23 cellular contexts compared by ENCODE assay signal in genomic region chr14:100263141-100263540, GRCh38. TPM values are rescaled to one million over a fixed set of nuclear protein-coding genes. Genes with fewer than 3 reads are reported as not detected.
DNase-seq lines count a peak whose midpoint lies in the region; ATAC-seq and TF ChIP-seq lines count a peak whose summit lies in the region.
"Had no signal": no experiment of that assay in that cellular context is flagged by ENCODE, and none has a peak within 500 bp of the region (broad histone marks: within the 10 kb centered on the region; RNA-seq: fewer than 3 reads in every experiment).

No MANE protein-coding gene starts in this region.

- H2BK12ac ChIP-seq in mesenchymal stem cell (ENCODE audit: low read length in 2 of 2), result no peak overlapping the region

- H3K4me1 Mint-ChIP-seq in activated CD4-positive, alpha-beta memory T cell treated with anti-CD3 and anti-CD28 coated beads, Interleukin-2, amount 10 ng/mL, durations not matched to agents 7 days and 5 days, result peaks cover 59% of the 10 kb centered on the region

- no peak overlapping the region for H2BK15ac ChIP-seq in mesenchymal stem cell (ENCODE audit: low read depth, poor library complexity, severe bottlenecking)

- no peak overlapping the region for H3K4me3 Mint-ChIP-seq in activated CD4-positive, alpha-beta memory T cell treated with anti-CD3 and anti-CD28 coated beads, Interleukin-2, amount 10 ng/mL, durations not matched to agents 7 days and 5 days
- H3K4me3 Mint-ChIP-seq: dendritic cell treated with granulocyte-macrophage colony-stimulating factor and Interleukin-4, amounts not matched to agents 40 ng/mL and 50 ng/mL, for 4 days; H9; natural killer cell treated with Interleukin-12 subunit alpha and Interleukin-12 subunit beta and Interleukin-15 and Interleukin-18, amount 100 ng/mL, for 72 hours had no signal

- H3K27ac Mint-ChIP-seq in activated CD4-positive, alpha-beta memory T cell treated with anti-CD3 and anti-CD28 coated beads, Interleukin-2, amount 10 ng/mL, durations not matched to agents 7 days and 5 days, result peak overlapping the region; percentile 16
- H3K27ac Mint-ChIP-seq: dendritic cell treated with granulocyte-macrophage colony-stimulating factor and Interleukin-4, amounts not matched to agents 40 ng/mL and 50 ng/mL, for 4 days had no signal

- DNase-seq in AG08396 (ENCODE audit: low spot score), result peak; percentile 54
- peak; percentile 56 for DNase-seq in EL
- no peak for DNase-seq in activated CD4-positive, alpha-beta memory T cell treated with anti-CD3 and anti-CD28 coated beads, Interleukin-2, amount 10 ng/mL, durations not matched to agents 7 days and 5 days
- DNase-seq in mesenchymal stem cell, result peak; percentile 68
- DNase-seq in NCI-H1930 (lab: John Stamatoyannopoulos, UW), result no peak
- no peak for DNase-seq in GM10266 (ENCODE audit: extremely low spot score)
- DNase-seq in DMS53 (lab: John Stamatoyannopoulos, UW), result no peak
- DNase-seq: AML-193, body of pancreas, DMS79 treated with DMSO at 0.1 percent for 48 hours, esophagus squamous epithelium, H9, NCI-H774, T-helper 2 cell, upper lobe of right lung had no signal

- no peaks in the 10 kb centered on the region for H3K27me3 Mint-ChIP-seq in activated CD4-positive, alpha-beta memory T cell treated with anti-CD3 and anti-CD28 coated beads, Interleukin-2, amount 10 ng/mL, durations not matched to agents 7 days and 5 days
- H3K27me3 Mint-ChIP-seq: dendritic cell treated with granulocyte-macrophage colony-stimulating factor and Interleukin-4, amounts not matched to agents 40 ng/mL and 50 ng/mL, for 4 days; natural killer cell treated with Interleukin-12 subunit alpha and Interleukin-12 subunit beta and Interleukin-15 and Interleukin-18, amount 100 ng/mL, for 72 hours had no signal

- H2BK120ac ChIP-seq in mesenchymal stem cell (ENCODE audit: low read depth, low read length), result no peak overlapping the region

- no peak overlapping the region for H3K27ac ChIP-seq in mesenchymal stem cell (ENCODE audit: low read length, poor library complexity, severe bottlenecking)
- H3K27ac ChIP-seq: body of pancreas, esophagus squamous epithelium, upper lobe of right lung had no signal

- no peak overlapping the region for H3K9ac ChIP-seq in mesenchymal stem cell (ENCODE audit: low read length)

- H3K79me1 ChIP-seq in mesenchymal stem cell (replicated peaks; ENCODE audit: low read length, poor library complexity, severe bottlenecking), result peaks cover 5% of the 10 kb centered on the region

- no peak overlapping the region for H3K14ac ChIP-seq in mesenchymal stem cell (ENCODE audit: low read length in 2 of 2)

- H2AFZ ChIP-seq in mesenchymal stem cell (ENCODE audit: low read depth, low read length), result no peak overlapping the region

- H4K8ac ChIP-seq in mesenchymal stem cell (ENCODE audit: low read length), result no peak overlapping the region

- H3K4ac ChIP-seq in mesenchymal stem cell (ENCODE audit: low read depth in 1 of 2, low read length in 2 of 2), result no peak overlapping the region

- peaks cover 22 to 23% of the 10 kb centered on the region in 2 experiments for H3K36me3 ChIP-seq in mesenchymal stem cell (ENCODE audit: control insufficient read depth in 1 of 2, insufficient read depth in 2 of 2, low read depth in 1 of 2, low read length in 2 of 2)

- no peak overlapping the region for H3K4me3 ChIP-seq in mesenchymal stem cell (ENCODE audit: insufficient read depth in 1 of 2, low read depth in 1 of 2, low read length in 2 of 2)
- H3K4me3 ChIP-seq: body of pancreas, esophagus squamous epithelium, GM12878, upper lobe of right lung had no signal

- no peaks in the 10 kb centered on the region for H3K9me3 ChIP-seq in mesenchymal stem cell (ENCODE audit: control insufficient read depth, low read length)
- H3K9me3 ChIP-seq: body of pancreas, esophagus squamous epithelium, upper lobe of right lung had no signal

- H4K91ac ChIP-seq in mesenchymal stem cell (ENCODE audit: low read length), result no peak overlapping the region

- H3K23ac ChIP-seq in mesenchymal stem cell (ENCODE audit: low read length in 2 of 2), result no peak overlapping the region

- 78% methylated on average over 3 of the region's 3 CpGs for WGBS in mesenchymal stem cell

- POLR2A ChIA-PET in activated CD4-positive, alpha-beta memory T cell treated with anti-CD3 and anti-CD28 coated beads, Interleukin-2, amount 10 ng/mL, durations not matched to agents 7 days and 5 days (lab: Charles Lee), result interaction anchor here (0.6 kb wide), 1 partner anchor 25 kb away, joined by 3 read pairs; no protein-coding TSS in a partner anchor

- peak overlapping the region in 1 of 2 experiments; percentile 48 for H3K18ac ChIP-seq in mesenchymal stem cell (ENCODE audit: low read depth in 1 of 2, low read length in 2 of 2)

- no peak overlapping the region for H3K4me2 ChIP-seq in mesenchymal stem cell (ENCODE audit: low read length, poor library complexity, severe bottlenecking)

- no peak overlapping the region for H2AK5ac ChIP-seq in mesenchymal stem cell (ENCODE audit: low read length, severe bottlenecking)

- no peaks in the 10 kb centered on the region for H3K27me3 ChIP-seq in mesenchymal stem cell (ENCODE audit: control insufficient read depth in 1 of 2, insufficient read depth in 1 of 2, low read length in 2 of 2)
- H3K27me3 ChIP-seq: body of pancreas, esophagus squamous epithelium, upper lobe of right lung had no signal

- CTCF ChIA-PET in activated CD4-positive, alpha-beta memory T cell treated with anti-CD3 and anti-CD28 coated beads, Interleukin-2, amount 10 ng/mL, durations not matched to agents 7 days and 5 days (lab: Charles Lee), result interaction anchor here (0.9 to 2.0 kb wide), 4 partner anchors 9 to 70 kb away, joined by 3 to 10 read pairs (median 4); no protein-coding TSS in a partner anchor

- H3K4me1 ChIP-seq in mesenchymal stem cell (ENCODE audit: control insufficient read depth, insufficient read depth, low read depth, low read length), result peaks cover 8% of the 10 kb centered on the region

- no peak for TF ChIP-seq CTCF in GM10266 (IDR thresholded peaks at IDR 0.05; ENCODE audit: control insufficient read depth, insufficient read depth, low read depth, missing control alignments)

- no peaks in the 10 kb centered on the region for H3K9me3 Mint-ChIP-seq in activated CD4-positive, alpha-beta memory T cell treated with anti-CD3 and anti-CD28 coated beads, Interleukin-2, amount 10 ng/mL, durations not matched to agents 7 days and 5 days
- H3K9me3 Mint-ChIP-seq: dendritic cell treated with granulocyte-macrophage colony-stimulating factor and Interleukin-4, amounts not matched to agents 40 ng/mL and 50 ng/mL, for 4 days; H9; natural killer cell treated with Interleukin-12 subunit alpha and Interleukin-12 subunit beta and Interleukin-15 and Interleukin-18, amount 100 ng/mL, for 72 hours had no signal

- H3K36me3 Mint-ChIP-seq in activated CD4-positive, alpha-beta memory T cell treated with anti-CD3 and anti-CD28 coated beads, Interleukin-2, amount 10 ng/mL, durations not matched to agents 7 days and 5 days (ENCODE audit: low read depth), result peaks cover 49% of the 10 kb centered on the region

- no peak overlapping the region for H2BK5ac ChIP-seq in mesenchymal stem cell (ENCODE audit: low read depth, low read length, poor library complexity, severe bottlenecking)

- ATAC-seq in GM18517 (IDR thresholded peaks at IDR 0.05; ENCODE audit: unreplicated experiment), result no peak
- ATAC-seq: activated CD4-positive, CD25-positive, alpha-beta regulatory T cell treated with anti-CD3 and anti-CD28 coated beads, Interleukin-2, amount 50 U/mL, for 24 hours; body of pancreas; GM12878; HepG2; natural killer cell treated with Interleukin-12 subunit alpha and Interleukin-12 subunit beta and Interleukin-15 and Interleukin-18, amount 100 ng/mL, for 72 hours; upper lobe of right lung had no signal

RNA-seq across cellular contexts. Expression of gene YY1, which starts 24.2 kb away (rescaled TPM):
- 10 to 100 TPM; 94.0 to 95.6 TPM for total RNA-seq in activated CD4-positive, alpha-beta memory T cell treated with anti-CD3 and anti-CD28 coated beads, Interleukin-2, amount 10 ng/mL, durations not matched to agents 7 days and 5 days
- 111 TPM for polyA plus RNA-seq in mesenchymal stem cell (2013, experiment 1 of 2)
- 112 TPM for polyA plus RNA-seq in mesenchymal stem cell (2013, experiment 2 of 2)

RNA-seq across cellular contexts. Expression of gene SLC25A29, which starts 43.1 kb away (rescaled TPM):
- 1 to 10 TPM; 8.2 to 8.9 TPM for total RNA-seq in activated CD4-positive, alpha-beta memory T cell treated with anti-CD3 and anti-CD28 coated beads, Interleukin-2, amount 10 ng/mL, durations not matched to agents 7 days and 5 days
- 16.0 TPM for polyA plus RNA-seq in mesenchymal stem cell (2013, experiment 1 of 2)
- polyA plus RNA-seq in mesenchymal stem cell (2013, experiment 2 of 2), result 16.1 TPM

RNA-seq across cellular contexts. Expression of gene SLC25A47, which starts 60.0 kb away (rescaled TPM):
- not detected for total RNA-seq in activated CD4-positive, alpha-beta memory T cell treated with anti-CD3 and anti-CD28 coated beads, Interleukin-2, amount 10 ng/mL, durations not matched to agents 7 days and 5 days
- not detected for polyA plus RNA-seq in mesenchymal stem cell (2013, experiment 1 of 2)
- polyA plus RNA-seq in mesenchymal stem cell (2013, experiment 2 of 2), result not detected
- total RNA-seq: body of pancreas; esophagus squamous epithelium; GM12878; lower leg skin; natural killer cell treated with Interleukin-12 subunit alpha and Interleukin-12 subunit beta and Interleukin-15 and Interleukin-18, amount 100 ng/mL, for 72 hours; renal cortical epithelial cell; upper lobe of right lung had no signal

Comparison
In these comparisons a context has a peak if more than half of its experiments do, and no peak if none do; other contexts are left out.
1. DNase-seq: peak in AG08396 (single experiment), EL (single experiment) and mesenchymal stem cell (single experiment); none in activated CD4-positive, alpha-beta memory T cell treated with anti-CD3 and anti-CD28 coated beads, Interleukin-2, amount 10 ng/mL, durations not matched to agents 7 days and 5 days (single experiment), NCI-H1930 (0 of 2), GM10266 (single experiment) and DMS53 (single experiment).